ENCODE assay signal across 9 cellular contexts in the genomic region with DNA sequence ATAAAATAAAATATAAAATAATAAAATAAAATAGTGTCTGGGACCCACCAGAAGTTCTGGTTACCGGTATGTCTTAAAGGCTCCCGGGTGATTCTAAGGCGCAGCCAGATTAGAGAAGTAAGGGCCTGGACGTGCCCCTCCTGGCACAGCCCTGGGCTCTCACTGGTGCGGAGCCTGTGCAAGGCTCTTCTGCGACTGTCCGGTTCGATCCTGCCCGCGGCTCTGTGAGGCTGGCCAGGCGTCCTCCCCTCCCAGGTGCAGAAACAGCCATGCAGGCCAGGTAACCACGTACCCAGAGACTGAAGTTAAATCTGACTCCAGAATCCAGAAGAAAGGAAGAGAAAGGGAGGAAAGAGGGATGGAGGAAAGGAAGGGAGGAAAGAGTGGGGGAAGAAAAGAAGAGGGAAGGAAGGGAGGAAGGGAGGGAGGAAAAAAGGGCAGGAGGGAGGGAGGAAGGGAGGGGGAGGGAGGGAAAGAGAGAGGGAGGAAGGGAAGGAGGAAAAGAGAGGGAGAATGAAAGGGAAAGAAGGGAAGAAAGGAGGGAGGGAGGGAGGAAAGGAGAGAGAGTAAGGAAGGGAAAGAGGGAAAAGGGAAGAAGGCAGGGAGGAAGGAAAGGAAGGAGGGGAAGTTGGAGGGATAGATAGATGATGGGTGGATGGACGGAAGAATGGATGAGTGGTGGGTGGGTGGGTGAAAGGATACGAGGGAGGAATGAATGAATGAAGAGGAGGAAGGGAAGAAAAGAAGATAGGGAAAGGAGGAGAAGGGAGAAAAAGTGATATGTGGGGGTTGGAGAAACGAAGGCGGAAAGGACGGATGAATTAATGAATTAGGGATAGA. TPM values are rescaled to one million over a fixed set of nuclear protein-coding genes. Genes with fewer than 3 reads are reported as not detected.
A peak's percentile ranks its signal among the peaks of the same experiment; 100 is the strongest.
DNase-seq lines count a peak whose midpoint lies in the region; ATAC-seq and TF ChIP-seq lines count a peak whose summit lies in the region.
"Had no signal": no experiment of that assay in that cellular context is flagged by ENCODE, and none has a peak within 500 bp of the region (broad histone marks: within the 10 kb centered on the region; RNA-seq: fewer than 3 reads in every experiment).

No MANE protein-coding gene starts in this region.

- H3K4me1 Mint-ChIP-seq in naive thymus-derived CD4-positive, alpha-beta T cell: peaks cover 0 to 13% (median 6%) of the 10 kb centered on the region in 7 donors

- no peak for TF ChIP-seq CTCF in AG04449 (IDR thresholded peaks at IDR 0.05; ENCODE audit: insufficient read depth, low read length, missing control alignments)
- TF ChIP-seq CTCF in HEK293 (tag by site-specific recombination; IDR thresholded peaks at IDR 0.05): no peak; the same call in 1 of the 2 replicates
- no peak for TF ChIP-seq CTCF in mammary epithelial cell (conservative IDR thresholded peaks at IDR 0.05 in 1 of 2, IDR thresholded peaks at IDR 0.05 in 1 of 2; ENCODE audit: extremely low read depth in 1 of 2, insufficient read depth in 1 of 2, low read depth in 1 of 2, low read length in 2 of 2)

- H3K4me3 ChIP-seq in AG04449 (ENCODE audit: low read depth, low read length) (peak overlapping the region; percentile 52), HEK293 (ENCODE audit: low read depth, low read length) (no peak overlapping the region), mammary epithelial cell (replicated peaks in 1 of 3; ENCODE audit: insufficient read depth in 1 of 3, low read depth in 2 of 3, low read length in 3 of 3) (peak overlapping the region in 2 of 3 experiments; percentile 34)
- H3K4me3 ChIP-seq in naive thymus-derived CD4-positive, alpha-beta T cell (ENCODE audit: low read length): peak overlapping the region; percentile 54

- CTCF ChIA-PET in AG04449 (lab: Yijun Ruan, JAX) (interaction anchor here (1.0 to 2.7 kb wide), 17 partner anchors 11 to 1877 kb away, joined by 3 to 18 read pairs (median 6); no protein-coding TSS in a partner anchor), HEK293 (lab: Yijun Ruan, JAX) (interaction anchor here (0.5 to 1.3 kb wide), 10 partner anchors 12 to 1831 kb away, joined by 3 to 6 read pairs (median 3); no protein-coding TSS in a partner anchor), mammary epithelial cell (lab: Charles Lee; ENCODE audit: low non-redundant PET) (interaction anchor here (0.7 to 1.5 kb wide), 2 partner anchors 149 to 1833 kb away, joined by 14 to 46 read pairs; no protein-coding TSS in a partner anchor)
- CTCF ChIA-PET in naive thymus-derived CD4-positive, alpha-beta T cell (lab: Charles Lee): interaction anchor here (0.6 kb wide), 1 partner anchor 152 kb away, joined by 3 read pairs; no protein-coding TSS in a partner anchor

- intact Hi-C loops in mammary epithelial cell (cut with micrococcal nuclease): loop anchor here (1.0 kb wide), 1 partner anchor 1833 kb away; no protein-coding TSS in a partner anchor
- intact Hi-C loops in naive thymus-derived CD4-positive, alpha-beta T cell (cut with micrococcal nuclease): loop anchor here (2.0 kb wide), 3 partner anchors 348 to 1832 kb away; no protein-coding TSS in a partner anchor

- POLR2A ChIA-PET in AG04449 (lab: Yijun Ruan, JAX) (interaction anchor here (0.6 to 0.7 kb wide), 2 partner anchors 90 to 1832 kb away, joined by 3 read pairs; no protein-coding TSS in a partner anchor), HEK293 (lab: Yijun Ruan, JAX) (no interaction called here)
- POLR2A ChIA-PET in naive thymus-derived CD4-positive, alpha-beta T cell (lab: Charles Lee): no interaction called here

- H4K20me1 ChIP-seq in mammary epithelial cell (ENCODE audit: insufficient read depth, low read length): no peaks in the 10 kb centered on the region

- H3K9ac ChIP-seq in mammary epithelial cell (ENCODE audit: insufficient read depth, low read length): no peak overlapping the region

- H2AFZ ChIP-seq in mammary epithelial cell (ENCODE audit: low read depth, low read length): peak overlapping the region; percentile 80

- no peak for ATAC-seq in naive thymus-derived CD4-positive, alpha-beta T cell
- ATAC-seq in GM19455 (IDR thresholded peaks at IDR 0.05; ENCODE audit: unreplicated experiment): no peak

- peaks cover 0 to 5% (median 0%) of the 10 kb centered on the region in 5 donors for H3K27me3 Mint-ChIP-seq in naive thymus-derived CD4-positive, alpha-beta T cell

- 63% methylated on average over 12 of the region's 17 CpGs for WGBS in mammary epithelial cell (ENCODE audit: low coverage, missing lambda C conversion rate)

- DNase-seq in AG04449 (ENCODE audit: low read depth, low spot score) (no peak), mammary epithelial cell (no peak), NCI-H2081 treated with DMSO at 0.1 percent for 48 hours (lab: John Stamatoyannopoulos, UW) (no peak), NCI-H510A treated with DMSO at 0.1 percent for 48 hours (lab: John Stamatoyannopoulos, UW) (no peak), NCI-H2196 treated with DMSO at 0.1 percent for 48 hours (lab: John Stamatoyannopoulos, UW; ENCODE audit: unreplicated experiment) (no peak)
- no peak for DNase-seq in naive thymus-derived CD4-positive, alpha-beta T cell

- H3K27me3 ChIP-seq in mammary epithelial cell (ENCODE audit: insufficient read depth, low read length): no peaks in the 10 kb centered on the region
- no peaks in the 10 kb centered on the region for H3K27me3 ChIP-seq in naive thymus-derived CD4-positive, alpha-beta T cell (ENCODE audit: control insufficient read depth in 2 of 2, insufficient read depth in 2 of 2, low read length in 2 of 2)

- dilution Hi-C loops in mammary epithelial cell (cut with HindIII; ENCODE audit: low sequenced_read_pairs): no loop called here

- H3K36me3 ChIP-seq in HEK293 (ENCODE audit: control insufficient read depth in 2 of 2, insufficient read depth in 1 of 2, low read length in 2 of 2): no peaks in the 10 kb centered on the region
- no peaks in the 10 kb centered on the region for H3K36me3 ChIP-seq in mammary epithelial cell (ENCODE audit: insufficient read depth, low read length)
- H3K36me3 ChIP-seq in naive thymus-derived CD4-positive, alpha-beta T cell (ENCODE audit: control insufficient read depth in 2 of 3, insufficient read depth in 3 of 3, low read length in 3 of 3): no peaks in the 10 kb centered on the region

- H3K9me3 ChIP-seq in HEK293 (ENCODE audit: control insufficient read depth, insufficient read depth, low read depth, low read length): no peaks in the 10 kb centered on the region
- no peaks in the 10 kb centered on the region for H3K9me3 ChIP-seq in mammary epithelial cell (replicated peaks; ENCODE audit: insufficient read depth, low read length)
- H3K9me3 ChIP-seq in naive thymus-derived CD4-positive, alpha-beta T cell (ENCODE audit: control insufficient read depth in 2 of 3, low read length in 3 of 3): no peaks in the 10 kb centered on the region

- no TSS peak for BruUV-seq in mammary epithelial cell (replicated peaks; lab: Mats Ljungman, UMichigan)

- no peak overlapping the region for H3K27ac ChIP-seq in HEK293 (ENCODE audit: extremely low read depth, low read depth, low read length)
- no peak overlapping the region for H3K27ac ChIP-seq in mammary epithelial cell (ENCODE audit: insufficient read depth, low read depth, low read length)
- no peak overlapping the region for H3K27ac ChIP-seq in naive thymus-derived CD4-positive, alpha-beta T cell (ENCODE audit: low read depth, low read length)
- H3K27ac ChIP-seq: foreskin keratinocyte had no signal

- H3K4me3 Mint-ChIP-seq in naive thymus-derived CD4-positive, alpha-beta T cell: peak overlapping the region; percentile 54 to 84 (median 70)

- H3K4me2 ChIP-seq in mammary epithelial cell (ENCODE audit: insufficient read depth, low read depth, low read length): peak overlapping the region; percentile 91

- in situ Hi-C loops in mammary epithelial cell (cut with MboI; ENCODE audit: low sequenced_read_pairs in 2 of 2): loop anchor here (25.0 kb wide), 3 partner anchors 1272 to 1847 kb away; a partner anchor contains a TSS

- H3K4me1 ChIP-seq in HEK293 (ENCODE audit: control insufficient read depth, insufficient read depth, low read length) (no peaks in the 10 kb centered on the region), mammary epithelial cell (ENCODE audit: insufficient read depth, low read length) (no peaks in the 10 kb centered on the region)
- peaks cover 6 to 9% of the 10 kb centered on the region in 2 donors for H3K4me1 ChIP-seq in naive thymus-derived CD4-positive, alpha-beta T cell (ENCODE audit: control insufficient read depth in 2 of 2, insufficient read depth in 2 of 2, low read length in 2 of 2)
- H3K4me1 ChIP-seq: foreskin keratinocyte had no signal

- H3K79me2 ChIP-seq in mammary epithelial cell (ENCODE audit: insufficient read depth, low read length): no peaks in the 10 kb centered on the region

- H3K27ac Mint-ChIP-seq in naive thymus-derived CD4-positive, alpha-beta T cell: peak overlapping the region in 3 of 9 donors; percentile 12 to 71 (median 20)

- no peaks in the 10 kb centered on the region for H3K36me3 Mint-ChIP-seq in naive thymus-derived CD4-positive, alpha-beta T cell

- H3K9me3 Mint-ChIP-seq in naive thymus-derived CD4-positive, alpha-beta T cell: no peaks in the 10 kb centered on the region

TF ChIP-seq in HEK293, 187 proteins besides CTCF, POLR2A, EP300 and RAD21 (continues in another document):
- TF ChIP-seq ZNF302 (tag by site-specific recombination; IDR thresholded peaks at IDR 0.05; ENCODE audit: low read depth): no peak
- no peak for TF ChIP-seq ZNF707 (tag by site-specific recombination; IDR thresholded peaks at IDR 0.05)
- no peak for TF ChIP-seq MZF1 (tag by site-specific recombination; IDR thresholded peaks at IDR 0.05; ENCODE audit: borderline replicate concordance)
- TF ChIP-seq PRDM1 (tag by site-specific recombination; IDR thresholded peaks at IDR 0.05): peak; percentile 97
- peak; percentile 33; the same call in 1 of the 2 replicates for TF ChIP-seq ZNF776 (tag by site-specific recombination; IDR thresholded peaks at IDR 0.05; ENCODE audit: borderline replicate concordance)
- no peak for TF ChIP-seq ZNF394 (tag by site-specific recombination; IDR thresholded peaks at IDR 0.05; ENCODE audit: borderline replicate concordance)
- no peak for TF ChIP-seq ZNF658 (tag by site-specific recombination; IDR thresholded peaks at IDR 0.05)
- TF ChIP-seq, protein P1, sequence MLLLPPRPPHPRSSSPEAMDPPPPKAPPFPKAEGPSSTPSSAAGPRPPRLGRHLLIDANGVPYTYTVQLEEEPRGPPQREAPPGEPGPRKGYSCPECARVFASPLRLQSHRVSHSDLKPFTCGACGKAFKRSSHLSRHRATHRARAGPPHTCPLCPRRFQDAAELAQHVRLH (tag by site-specific recombination; IDR thresholded peaks at IDR 0.05): no peak

RNA-seq across cellular contexts. Expression of a gene that starts 42.3 kb away (rescaled TPM):
- not detected for total RNA-seq in mammary epithelial cell
- not detected for polyA plus RNA-seq in mammary epithelial cell
- not detected for polyA minus RNA-seq in mammary epithelial cell
- total RNA-seq in naive thymus-derived CD4-positive, alpha-beta T cell: not detected
- polyA plus RNA-seq in naive thymus-derived CD4-positive, alpha-beta T cell: not detected
- total RNA-seq: foreskin keratinocyte had no signal
- polyA plus RNA-seq: foreskin keratinocyte had no signal
